1 cellular context compared by ENCODE assay signal in genomic region chr19:16447015-16447384, GRCh38.
TF ChIP-seq lines count a peak whose summit lies in the region.

No MANE protein-coding gene starts in this region.

TF ChIP-seq in GM23338, 12 proteins besides CTCF, POLR2A, EP300 and RAD21 (continued from another document):
- TF ChIP-seq ZNF462 (CRISPR knock-in tag; IDR thresholded peaks at IDR 0.05) (no peak), EZH2 (IDR thresholded peaks at IDR 0.05; ENCODE audit: low read depth, unreplicated experiment) (no peak), STAT1 (IDR thresholded peaks at IDR 0.05; ENCODE audit: unreplicated experiment) (no peak), REST (IDR thresholded peaks at IDR 0.05; ENCODE audit: unreplicated experiment) (no peak)
